23 cellular contexts compared by ENCODE assay signal in genomic region chr3:176005564-176005963, GRCh38.
"Had no signal": no experiment of that assay in that cellular context is flagged by ENCODE, and none has a peak within 500 bp of the region (broad histone marks: within the 10 kb centered on the region; RNA-seq: fewer than 3 reads in every experiment).

No MANE protein-coding gene starts in this region.

- H3K36me3 ChIP-seq: esophagus squamous epithelium, gastrocnemius medialis, lower lobe of right lung, ovary, spleen, thoracic aorta, tibial nerve, upper lobe of left lung, uterus had no signal

- H3K27ac ChIP-seq: esophagus squamous epithelium, gastrocnemius medialis, lower lobe of right lung, ovary, psoas muscle, skin epidermis, spleen, thoracic aorta, tibial nerve, upper lobe of left lung, uterus had no signal

- H3K4me1 ChIP-seq: esophagus squamous epithelium, gastrocnemius medialis, lower lobe of right lung, psoas muscle, spleen, upper lobe of left lung, uterus had no signal

- H3K9me3 ChIP-seq: esophagus squamous epithelium, gastrocnemius medialis, lower lobe of right lung, ovary, psoas muscle, spleen, thoracic aorta, tibial nerve, upper lobe of left lung, uterus had no signal

- H3K27me3 ChIP-seq: esophagus squamous epithelium, gastrocnemius medialis, ovary, spleen, tibial nerve, upper lobe of left lung, uterus had no signal

- DNase-seq: cortex of kidney; effector memory CD8-positive, alpha-beta T cell; erythroblast; esophagus squamous epithelium; gastrocnemius medialis; head of caudate nucleus; left ventricle myocardium superior; lower lobe of right lung; natural killer cell; occipital lobe; ovary; posterior cingulate gyrus; psoas muscle; right cardiac atrium; spleen; stimulated activated CD4-positive, alpha-beta T cell treated with anti-CD3 and anti-CD28 coated beads, Interleukin-4, amount 100 ng/mL, for 4 hours; stimulated activated naive CD8-positive, alpha-beta T cell treated with anti-CD3 and anti-CD28 coated beads, Interleukin-15, Interleukin-2, amounts not matched to agents 100 U/mL and 50 U/mL, for 24 hours; upper lobe of left lung; uterus had no signal

- ATAC-seq: effector memory CD8-positive, alpha-beta T cell; gastrocnemius medialis; left ventricle myocardium superior; lower lobe of right lung; natural killer cell; psoas muscle; right cardiac atrium; stimulated activated memory B cell treated with anti-CD40 and anti-IgM and Interleukin-4, amounts not matched to agents 10 μg/mL and 1 μg/mL and 100 μg/mL, for 72 hours; stimulated activated naive CD8-positive, alpha-beta T cell treated with anti-CD3 and anti-CD28 coated beads, Interleukin-15, Interleukin-2, amounts not matched to agents 100 U/mL and 50 U/mL, for 24 hours had no signal

- H3K4me3 ChIP-seq: esophagus squamous epithelium, gastrocnemius medialis, lower lobe of right lung, ovary, psoas muscle, skin epidermis, spleen, thoracic aorta, tibial nerve, upper lobe of left lung, uterus had no signal
